ENCODE assay signal across 18 cellular contexts in the genomic region with DNA sequence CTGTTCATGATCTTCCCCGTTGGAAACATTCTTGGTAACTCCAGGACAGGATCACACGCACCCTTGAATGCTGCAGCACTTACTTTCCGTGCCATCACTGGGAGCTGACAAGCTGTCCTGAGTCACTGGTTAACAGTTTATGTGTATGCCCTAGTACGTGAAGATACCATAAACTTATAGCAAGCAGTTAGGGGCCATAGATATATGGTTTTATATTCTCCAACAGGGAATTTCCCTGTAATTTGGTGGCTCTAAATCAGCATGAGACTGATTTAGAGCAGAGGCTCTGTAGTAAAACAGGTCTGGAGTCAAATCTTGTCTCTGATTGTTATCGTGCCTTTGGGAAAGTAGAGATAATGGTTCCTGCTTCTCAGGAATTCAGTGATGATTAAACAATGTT.
DNase-seq lines count a peak whose midpoint lies in the region; TF ChIP-seq lines count a peak whose summit lies in the region.
"Had no signal": no experiment of that assay in that cellular context is flagged by ENCODE, and none has a peak within 500 bp of the region (broad histone marks: within the 10 kb centered on the region; RNA-seq: fewer than 3 reads in every experiment).

No MANE protein-coding gene starts in this region.

- H3K18ac ChIP-seq in mesendoderm (ENCODE audit: low read length) = no peak overlapping the region

- DNase-seq in EH (ENCODE audit: low read depth) (peak; percentile 88), SK-N-DZ (ENCODE audit: low spot score) (peak; percentile 33), mesendoderm (peak; percentile 65), smooth muscle cell (lab: John Stamatoyannopoulos, UW; ENCODE audit: unreplicated experiment) (no peak), GM19240 (ENCODE audit: insufficient read length, low spot score) (no peak), GM19238 (ENCODE audit: insufficient read length, low spot score) (no peak), thyroid gland (no peak)
- DNase-seq: C1 segment of cervical spinal cord; CD8-positive, alpha-beta memory T cell; NCI-H1105 treated with DMSO at 0.1 percent for 48 hours; NCI-H1694; NCI-H226; NCI-H524; PC-3; RPMI8226 had no signal

- H3K4me2 ChIP-seq in mesendoderm (ENCODE audit: low read length) = no peak overlapping the region
- H3K4me2 ChIP-seq in smooth muscle cell = peak overlapping the region; percentile 35
- H3K4me2 ChIP-seq: A549 had no signal

- no peaks in the 10 kb centered on the region for H3K79me1 ChIP-seq in mesendoderm (ENCODE audit: low read length)

- no peak overlapping the region for H4K8ac ChIP-seq in mesendoderm (ENCODE audit: low read depth, low read length)

- no peak for TF ChIP-seq POLR2A in thyroid gland (IDR thresholded peaks at IDR 0.05)

- intact Hi-C loops in thyroid gland (cut with DNase I) = no loop called here

- H2BK5ac ChIP-seq in mesendoderm (ENCODE audit: low read length) = peak overlapping the region; percentile 65

- H3K23ac ChIP-seq in mesendoderm (ENCODE audit: low read length) = no peak overlapping the region

- H3K36me3 ChIP-seq in mesendoderm (ENCODE audit: control insufficient read depth, insufficient read depth, low read length) (no peaks in the 10 kb centered on the region), smooth muscle cell (ENCODE audit: low read depth) (no peaks in the 10 kb centered on the region), thyroid gland (no peaks in the 10 kb centered on the region)
- H3K36me3 ChIP-seq: HAP-1 had no signal

- no peaks in the 10 kb centered on the region for H3K79me2 ChIP-seq in mesendoderm (ENCODE audit: control insufficient read depth, insufficient read depth, low read length)
- H3K79me2 ChIP-seq in smooth muscle cell (ENCODE audit: low read depth) = no peaks in the 10 kb centered on the region

- H3K9me3 ChIP-seq in smooth muscle cell (replicated peaks; ENCODE audit: low read depth) (no peaks in the 10 kb centered on the region), thyroid gland (no peaks in the 10 kb centered on the region)
- H3K9me3 ChIP-seq: A549, HAP-1 had no signal

- H3K27ac ChIP-seq in mesendoderm (ENCODE audit: low read depth, low read length) = no peak overlapping the region
- H3K27ac ChIP-seq in smooth muscle cell (ENCODE audit: low read depth) = peak overlapping the region; percentile 44
- no peak overlapping the region for H3K27ac ChIP-seq in thyroid gland
- H3K27ac ChIP-seq: A549 had no signal

- no CpG with 5 or more reads among the region's 5 CpGs for WGBS in mesendoderm (ENCODE audit: extremely low coverage, insufficient coverage, low lambda C conversion rate)
- 5% methylated on average over 5 of the region's 5 CpGs for WGBS in smooth muscle cell (ENCODE audit: low lambda C conversion rate)
- WGBS in thyroid gland, 2 donors = 89 to 92% methylated on average over 5 of the region's 5 CpGs

- H4K20me1 ChIP-seq in smooth muscle cell (ENCODE audit: low read depth) = no peaks in the 10 kb centered on the region

- TF ChIP-seq CTCF in smooth muscle cell (IDR thresholded peaks at IDR 0.05; ENCODE audit: borderline replicate concordance, insufficient read depth, poor library complexity, severe bottlenecking) = no peak
- no peak for TF ChIP-seq CTCF in thyroid gland (IDR thresholded peaks at IDR 0.05)

- no peak overlapping the region for H4K5ac ChIP-seq in mesendoderm (ENCODE audit: low read length)

- H3K27me3 ChIP-seq in mesendoderm (ENCODE audit: insufficient read depth, low read length, poor library complexity) (no peaks in the 10 kb centered on the region), smooth muscle cell (ENCODE audit: low read depth) (no peaks in the 10 kb centered on the region), thyroid gland (no peaks in the 10 kb centered on the region)

- no peak overlapping the region for H2BK15ac ChIP-seq in mesendoderm (replicated peaks; ENCODE audit: low read depth)

- H3K9ac ChIP-seq in mesendoderm (ENCODE audit: low read length) (no peak overlapping the region), smooth muscle cell (ENCODE audit: low read depth) (no peak overlapping the region)

- peaks cover 22% of the 10 kb centered on the region for H3F3A ChIP-seq in smooth muscle cell (ENCODE audit: low read depth)

- H2AK5ac ChIP-seq in mesendoderm (ENCODE audit: low read length) = peak overlapping the region; percentile 24

- peak overlapping the region; percentile 35 for H3K56ac ChIP-seq in mesendoderm (ENCODE audit: low read length)

- no peak overlapping the region for H2BK120ac ChIP-seq in mesendoderm (ENCODE audit: low read depth, low read length)

- H3K4ac ChIP-seq in mesendoderm (ENCODE audit: low read depth, low read length) = no peak overlapping the region

- H2AFZ ChIP-seq in smooth muscle cell (ENCODE audit: low read depth) = no peak overlapping the region

- peaks cover 14% of the 10 kb centered on the region for H3K4me1 ChIP-seq in mesendoderm (ENCODE audit: control insufficient read depth, low read depth, low read length)
- peaks cover 15% of the 10 kb centered on the region for H3K4me1 ChIP-seq in smooth muscle cell (ENCODE audit: low read depth)
- H3K4me1 ChIP-seq in thyroid gland = peaks cover 6 to 10% of the 10 kb centered on the region in 2 donors
- H3K4me1 ChIP-seq: A549, HAP-1 had no signal

- no peak overlapping the region for H3K4me3 ChIP-seq in mesendoderm (ENCODE audit: low read length)
- no peak overlapping the region for H3K4me3 ChIP-seq in smooth muscle cell
- H3K4me3 ChIP-seq in thyroid gland (replicated peaks in 1 of 3) = no peak overlapping the region
- H3K4me3 ChIP-seq: A549, HAP-1, K562 had no signal

Comparison
In these comparisons a context has a peak if more than half of its experiments do, and no peak if none do; other contexts are left out.
1. DNase-seq: peak in EH (single experiment), SK-N-DZ (single experiment) and mesendoderm (single experiment); none in smooth muscle cell (single experiment), GM19240 (single experiment), GM19238 (single experiment) and thyroid gland (0 of 2).